Comparison of ENCODE assay signal across 18 cellular contexts in genomic region chr3:153356908-153357307, GRCh38.
"Had no signal": no experiment of that assay in that cellular context is flagged by ENCODE, and none has a peak within 500 bp of the region (broad histone marks: within the 10 kb centered on the region; RNA-seq: fewer than 3 reads in every experiment).

No MANE protein-coding gene starts in this region.

- DNase-seq: activated CD4-positive, alpha-beta memory T cell treated with anti-CD3 and anti-CD28 coated beads for 36 hours; activated CD4-positive, alpha-beta T cell treated with anti-CD3 and anti-CD28 coated beads, Interleukin-2, amount 10 ng/mL, durations not matched to agents 7 days and 5 days; activated CD4-positive, CD25-positive, alpha-beta regulatory T cell; activated naive CD4-positive, alpha-beta T cell; activated T-cell treated with anti-CD3 and anti-CD28 coated beads for 4 hours; activated T-cell treated with anti-CD3 and anti-CD28 coated beads, Interleukin-2, amount 50 U/mL, for 72 hours; aorta; body of pancreas; KBM-7; MG63; NCI-H1436 treated with DMSO at 0.1 percent for 48 hours; NCI-H187; NCI-H510A treated with DMSO at 0.1 percent for 48 hours; Peyer's patch; SHP77; T-cell; T-helper 2 cell had no signal

- H3K27me3 ChIP-seq: MG63, Peyer's patch had no signal

- H3K4me1 ChIP-seq: body of pancreas, Peyer's patch had no signal

- H3K9me3 ChIP-seq: body of pancreas, MG63, Peyer's patch had no signal

- H3K27ac ChIP-seq: body of pancreas, Peyer's patch, VCaP had no signal

- H3K4me3 ChIP-seq: body of pancreas, MG63, Peyer's patch had no signal

- H3K36me3 ChIP-seq: MG63, Peyer's patch had no signal
